16 cellular contexts compared by ENCODE assay signal in genomic region chr3:170367797-170368196, GRCh38. TPM values are rescaled to one million over a fixed set of nuclear protein-coding genes. Genes with fewer than 3 reads are reported as not detected.
A peak's percentile ranks its signal among the peaks of the same experiment; 100 is the strongest.
DNase-seq lines count a peak whose midpoint lies in the region; ATAC-seq and TF ChIP-seq lines count a peak whose summit lies in the region.
"Had no signal": no experiment of that assay in that cellular context is flagged by ENCODE, and none has a peak within 500 bp of the region (broad histone marks: within the 10 kb centered on the region; RNA-seq: fewer than 3 reads in every experiment).

No MANE protein-coding gene starts in this region.

- H3K27me3 Mint-ChIP-seq in brain = no peaks in the 10 kb centered on the region
- H3K27me3 Mint-ChIP-seq in stimulated activated memory B cell treated with anti-CD40 and anti-IgM and Interleukin-4, amounts not matched to agents 10 μg/mL and 1 μg/mL and 100 μg/mL, for 72 hours = no peaks in the 10 kb centered on the region

- no peak for DNase-seq in activated CD4-positive, alpha-beta T cell treated with anti-CD3 and anti-CD28 coated beads, Interleukin-2, amount 50 U/mL, for 48 hours
- no peak for DNase-seq in LoVo (ENCODE audit: low spot score)
- DNase-seq: Caco-2, H7, head of caudate nucleus, lower lobe of right lung, NCI-H1417 treated with DMSO at 0.1 percent for 48 hours, NCI-H748 treated with DMSO at 0.1 percent for 48 hours, uterus had no signal

- peak overlapping the region in 3 of 5 experiments; percentile 5 to 34 (median 18) for H3K4me3 Mint-ChIP-seq in brain
- peak overlapping the region; percentile 59 for H3K4me3 Mint-ChIP-seq in stimulated activated memory B cell treated with anti-CD40 and anti-IgM and Interleukin-4, amounts not matched to agents 10 μg/mL and 1 μg/mL and 100 μg/mL, for 72 hours

- no peak overlapping the region for H3K27ac Mint-ChIP-seq in brain
- peak overlapping the region; percentile 48 for H3K27ac Mint-ChIP-seq in stimulated activated memory B cell treated with anti-CD40 and anti-IgM and Interleukin-4, amounts not matched to agents 10 μg/mL and 1 μg/mL and 100 μg/mL, for 72 hours
- H3K27ac Mint-ChIP-seq: activated T-helper 2 cell treated with anti-CD3 and anti-CD28 coated beads, Interferon-gamma antibody, Interleukin-2, Interleukin-4, amounts not matched to agents 10 μg/mL and 5 μg/mL and 100 μg/mL, durations not matched to agents 14 hours and 24 hours and 36 hours had no signal

- peaks cover 57% of the 10 kb centered on the region for H3K4me1 Mint-ChIP-seq in brain
- H3K4me1 Mint-ChIP-seq in stimulated activated memory B cell treated with anti-CD40 and anti-IgM and Interleukin-4, amounts not matched to agents 10 μg/mL and 1 μg/mL and 100 μg/mL, for 72 hours = peaks cover 50% of the 10 kb centered on the region

- no peak for TF ChIP-seq CTCF in brain (conservative IDR thresholded peaks at IDR 0.05)

- peaks cover 2 to 20% (median 10%) of the 10 kb centered on the region in 5 experiments for H3K9me3 Mint-ChIP-seq in brain
- H3K9me3 Mint-ChIP-seq in stimulated activated memory B cell treated with anti-CD40 and anti-IgM and Interleukin-4, amounts not matched to agents 10 μg/mL and 1 μg/mL and 100 μg/mL, for 72 hours = no peaks in the 10 kb centered on the region
- H3K9me3 Mint-ChIP-seq: activated T-helper 2 cell treated with anti-CD3 and anti-CD28 coated beads, Interferon-gamma antibody, Interleukin-2, Interleukin-4, amounts not matched to agents 10 μg/mL and 5 μg/mL and 100 μg/mL, durations not matched to agents 14 hours and 24 hours and 36 hours had no signal

- ATAC-seq in GM18517 (IDR thresholded peaks at IDR 0.05; ENCODE audit: unreplicated experiment) (peak; percentile 48), HG03108 (IDR thresholded peaks at IDR 0.05; ENCODE audit: unreplicated experiment) (peak; percentile 41), HG02610 (IDR thresholded peaks at IDR 0.05; ENCODE audit: unreplicated experiment) (no peak)
- peak; percentile 50 for ATAC-seq in stimulated activated memory B cell treated with anti-CD40 and anti-IgM and Interleukin-4, amounts not matched to agents 10 μg/mL and 1 μg/mL and 100 μg/mL, for 72 hours
- ATAC-seq: lower lobe of right lung, sciatic nerve had no signal

- peaks cover 74% of the 10 kb centered on the region for H3K36me3 Mint-ChIP-seq in brain
- peaks cover 22% of the 10 kb centered on the region for H3K36me3 Mint-ChIP-seq in stimulated activated memory B cell treated with anti-CD40 and anti-IgM and Interleukin-4, amounts not matched to agents 10 μg/mL and 1 μg/mL and 100 μg/mL, for 72 hours

RNA-seq across cellular contexts. Expression of gene SKIL, which starts 10.3 kb away (rescaled TPM):
- 2.4 TPM for polyA plus RNA-seq in brain (ENCODE audit: insufficient read depth, low read depth, low replicate concordance)

RNA-seq across cellular contexts. Expression of gene CLDN11, which starts 50.9 kb away (rescaled TPM):
- polyA plus RNA-seq in brain (ENCODE audit: insufficient read depth, low read depth, low replicate concordance) = 104 TPM
